29 cellular contexts compared by ENCODE assay signal in the genomic region with DNA sequence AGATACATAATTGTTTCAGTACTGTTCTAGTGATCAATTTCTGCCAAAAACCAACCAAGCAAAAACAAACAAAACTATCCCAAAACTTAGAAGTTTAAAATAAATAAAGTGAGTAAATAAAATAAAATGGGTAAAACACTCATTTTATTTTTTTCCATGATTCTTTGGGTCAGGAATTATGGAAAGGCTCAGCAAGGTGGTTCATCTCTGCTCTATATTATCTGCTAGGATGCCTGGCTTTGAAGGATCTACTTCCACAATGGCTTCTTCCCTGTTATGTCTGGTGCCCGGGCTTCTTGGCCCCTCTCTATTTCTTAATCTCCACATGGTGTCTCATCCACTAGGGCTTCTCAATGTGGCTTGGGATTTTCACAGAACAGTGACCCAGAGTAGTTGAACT.
"Had no signal": no experiment of that assay in that cellular context is flagged by ENCODE, and none has a peak within 500 bp of the region (broad histone marks: within the 10 kb centered on the region; RNA-seq: fewer than 3 reads in every experiment).

No MANE protein-coding gene starts in this region.

- H3K4me3 Mint-ChIP-seq: dendritic cell treated with granulocyte-macrophage colony-stimulating factor and Interleukin-4, amounts not matched to agents 40 ng/mL and 50 ng/mL, for 4 days; effector memory CD8-positive, alpha-beta T cell; endodermal cell had no signal

- H3K9me3 ChIP-seq: colonic mucosa had no signal

- H3K4me3 ChIP-seq: colonic mucosa, coronary artery, dorsolateral prefrontal cortex, esophagus muscularis mucosa, esophagus squamous epithelium, gastrocnemius medialis, gastroesophageal sphincter, heart left ventricle, heart right ventricle had no signal

- H3K27me3 ChIP-seq: colonic mucosa, dorsolateral prefrontal cortex, esophagus muscularis mucosa, esophagus squamous epithelium, foreskin keratinocyte, gastrocnemius medialis, gastroesophageal sphincter, heart left ventricle, heart right ventricle had no signal

- DNase-seq: colonic mucosa; cortex of kidney; dermis blood vessel endothelial cell; dorsolateral prefrontal cortex; effector CD4-positive, alpha-beta T cell; effector CD8-positive, alpha-beta T cell; effector memory CD4-positive, alpha-beta T cell; effector memory CD8-positive, alpha-beta T cell; endodermal cell; erythroblast; esophagus squamous epithelium; foreskin fibroblast; foreskin keratinocyte; foreskin melanocyte; gastrocnemius medialis; glutamatergic neuron; head of caudate nucleus; heart left ventricle; heart right ventricle had no signal

- H3K27ac ChIP-seq: colonic mucosa, coronary artery, dorsolateral prefrontal cortex, epithelial cell of prostate, esophagus muscularis mucosa, esophagus squamous epithelium, foreskin keratinocyte, gastrocnemius medialis, gastroesophageal sphincter, heart left ventricle, heart right ventricle had no signal

- H3K4me1 Mint-ChIP-seq: endodermal cell had no signal

- H3K4me1 ChIP-seq: colonic mucosa, esophagus muscularis mucosa, esophagus squamous epithelium, foreskin keratinocyte, gastrocnemius medialis, gastroesophageal sphincter, heart left ventricle, heart right ventricle had no signal

- ATAC-seq: effector memory CD8-positive, alpha-beta T cell; esophagus mucosa; foreskin keratinocyte; gastrocnemius medialis; gastroesophageal sphincter; heart left ventricle; heart right ventricle had no signal

- FAIRE-seq: colon, endometrium, endothelial cell of umbilical vein, frontal cortex had no signal

- H3K27ac Mint-ChIP-seq: dendritic cell treated with granulocyte-macrophage colony-stimulating factor and Interleukin-4, amounts not matched to agents 40 ng/mL and 50 ng/mL, for 4 days; effector memory CD8-positive, alpha-beta T cell; endodermal cell had no signal

- H3K36me3 ChIP-seq: colonic mucosa, esophagus muscularis mucosa, esophagus squamous epithelium, gastrocnemius medialis, gastroesophageal sphincter, heart left ventricle, heart right ventricle had no signal

- H3K27me3 Mint-ChIP-seq: dendritic cell treated with granulocyte-macrophage colony-stimulating factor and Interleukin-4, amounts not matched to agents 40 ng/mL and 50 ng/mL, for 4 days; effector memory CD8-positive, alpha-beta T cell had no signal

- H3K9me3 Mint-ChIP-seq: dendritic cell treated with granulocyte-macrophage colony-stimulating factor and Interleukin-4, amounts not matched to agents 40 ng/mL and 50 ng/mL, for 4 days had no signal
